In the genomic region with DNA sequence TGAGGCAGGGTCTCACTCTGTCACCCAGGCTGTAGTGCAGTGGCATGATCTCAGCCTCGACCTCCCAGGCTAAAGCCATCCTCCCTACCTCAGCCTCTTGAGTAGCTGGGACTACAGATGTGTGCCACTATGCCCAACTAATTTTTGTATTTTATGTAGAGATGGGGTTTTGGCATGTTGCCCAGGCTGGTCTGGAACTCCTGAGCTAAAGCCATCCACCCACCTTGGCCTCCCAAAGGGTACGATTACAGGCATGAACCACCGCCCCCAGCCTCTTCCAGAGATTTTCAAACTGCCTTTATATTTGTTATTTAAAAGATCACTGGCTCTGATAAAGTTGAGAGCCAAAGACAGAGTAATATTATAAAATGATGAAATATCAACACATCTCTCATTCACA, we compare ENCODE assay signal across 17 cellular contexts. TPM values are rescaled to one million over a fixed set of nuclear protein-coding genes. Genes with fewer than 3 reads are reported as not detected.
"Had no signal": no experiment of that assay in that cellular context is flagged by ENCODE, and none has a peak within 500 bp of the region (broad histone marks: within the 10 kb centered on the region; RNA-seq: fewer than 3 reads in every experiment).

No MANE protein-coding gene starts in this region.

- H3K4me1 ChIP-seq: sigmoid colon, testis, tibial nerve had no signal

- H3K36me3 ChIP-seq: sigmoid colon, tibial nerve had no signal

- H3K36me3 Mint-ChIP-seq: naive thymus-derived CD4-positive, alpha-beta T cell; stimulated activated naive B cell treated with anti-CD40 and anti-IgM and Interleukin-4, amounts not matched to agents 10 μg/mL and 1 μg/mL and 100 μg/mL, for 72 hours had no signal

- H3K27me3 ChIP-seq: sigmoid colon, testis, tibial nerve had no signal

- H3K9me3 ChIP-seq: sigmoid colon, testis, tibial nerve had no signal

- H3K4me3 ChIP-seq: coronary artery, sigmoid colon, skin epidermis, testis, tibial nerve had no signal

- H3K27ac Mint-ChIP-seq: endodermal cell; naive thymus-derived CD4-positive, alpha-beta T cell; nephron progenitor cell; stimulated activated naive B cell treated with anti-CD40 and anti-IgM and Interleukin-4, amounts not matched to agents 10 μg/mL and 1 μg/mL and 100 μg/mL, for 72 hours; stimulated activated naive CD8-positive, alpha-beta T cell treated with anti-CD3 and anti-CD28 coated beads, Interleukin-15, amount 100 ng/mL, for 72 hours had no signal

- H3K27me3 Mint-ChIP-seq: stimulated activated naive CD8-positive, alpha-beta T cell treated with anti-CD3 and anti-CD28 coated beads, Interleukin-15, amount 100 ng/mL, for 72 hours had no signal

- H3K4me1 Mint-ChIP-seq: endodermal cell; nephron progenitor cell; stimulated activated naive B cell treated with anti-CD40 and anti-IgM and Interleukin-4, amounts not matched to agents 10 μg/mL and 1 μg/mL and 100 μg/mL, for 72 hours; stimulated activated naive CD8-positive, alpha-beta T cell treated with anti-CD3 and anti-CD28 coated beads, Interleukin-15, amount 100 ng/mL, for 72 hours had no signal

- DNase-seq: effector CD4-positive, alpha-beta T cell; endodermal cell; foreskin melanocyte; hypothalamus; kidney glomerular epithelial cell; mesendoderm; naive thymus-derived CD4-positive, alpha-beta T cell; nephron progenitor cell; sigmoid colon; stimulated activated CD4-positive, alpha-beta T cell treated with anti-CD3 and anti-CD28 coated beads, Interleukin-2, amount 100 ng/mL, for 24 hours; stimulated activated CD4-positive, alpha-beta T cell treated with anti-CD3 and anti-CD28 coated beads, Interleukin-4, amount 100 ng/mL, for 4 hours; stimulated activated naive B cell treated with anti-CD40 and anti-IgM and Interleukin-4, amounts not matched to agents 10 μg/mL and 1 μg/mL and 100 μg/mL, for 72 hours; stimulated activated naive CD8-positive, alpha-beta T cell treated with anti-CD3 and anti-CD28 coated beads, Interleukin-15, amount 100 ng/mL, for 72 hours; testis had no signal

- H3K9me3 Mint-ChIP-seq: naive thymus-derived CD4-positive, alpha-beta T cell; nephron progenitor cell; stimulated activated naive B cell treated with anti-CD40 and anti-IgM and Interleukin-4, amounts not matched to agents 10 μg/mL and 1 μg/mL and 100 μg/mL, for 72 hours; stimulated activated naive CD8-positive, alpha-beta T cell treated with anti-CD3 and anti-CD28 coated beads, Interleukin-15, amount 100 ng/mL, for 72 hours had no signal

- H3K27ac ChIP-seq: coronary artery, sigmoid colon, skin epidermis, testis, tibial nerve had no signal

- H3K4me3 Mint-ChIP-seq: endodermal cell; naive thymus-derived CD4-positive, alpha-beta T cell; nephron progenitor cell; stimulated activated naive B cell treated with anti-CD40 and anti-IgM and Interleukin-4, amounts not matched to agents 10 μg/mL and 1 μg/mL and 100 μg/mL, for 72 hours; stimulated activated naive CD8-positive, alpha-beta T cell treated with anti-CD3 and anti-CD28 coated beads, Interleukin-15, amount 100 ng/mL, for 72 hours had no signal

RNA-seq across cellular contexts. Expression of gene BSN, which starts 37.3 kb away (rescaled TPM):
- polyA plus RNA-seq: naive thymus-derived CD4-positive, alpha-beta T cell had no signal
